In the genomic region with DNA sequence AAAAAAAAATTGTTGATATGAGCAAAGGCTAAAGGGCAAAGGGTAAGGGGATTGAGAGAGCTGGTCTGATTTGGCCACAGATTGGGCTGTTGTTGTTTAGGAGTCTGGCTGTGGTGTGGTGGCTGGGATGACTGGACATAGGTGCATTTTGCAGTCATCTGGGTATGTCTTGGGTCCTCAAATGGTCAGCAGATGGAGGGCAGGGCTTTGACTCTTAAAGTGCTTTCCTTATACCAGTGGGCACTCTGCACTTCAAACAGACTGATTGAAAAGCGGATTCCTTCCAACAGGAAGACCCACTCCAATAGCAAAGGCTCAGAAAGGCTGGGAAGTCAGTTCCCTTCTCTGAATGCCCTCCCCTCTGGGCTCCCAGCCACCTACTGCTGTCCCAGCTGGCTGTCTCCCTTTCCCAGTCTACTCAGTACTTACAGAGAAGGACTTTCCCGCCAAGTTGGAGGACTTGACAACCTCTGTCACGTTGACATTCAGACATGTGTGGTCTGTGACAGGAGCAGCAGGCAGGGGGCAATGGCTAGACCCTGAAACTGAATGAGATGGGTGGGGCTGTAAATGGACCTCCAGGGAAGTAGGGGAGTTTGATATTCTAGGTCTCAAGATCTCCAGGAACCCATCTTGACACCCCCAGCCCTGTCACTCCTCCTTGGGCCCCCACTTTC, we compare ENCODE assay signal across 24 cellular contexts. TPM values are rescaled to one million over a fixed set of nuclear protein-coding genes. Genes with fewer than 3 reads are reported as not detected.
"Had no signal": no experiment of that assay in that cellular context is flagged by ENCODE, and none has a peak within 500 bp of the region (broad histone marks: within the 10 kb centered on the region; RNA-seq: fewer than 3 reads in every experiment).

No MANE protein-coding gene starts in this region.

- H3K36me3 ChIP-seq: cardiac muscle cell had no signal

- H3K27ac Mint-ChIP-seq: activated naive CD8-positive, alpha-beta T cell treated with anti-CD3 and anti-CD28 coated beads for 36 hours; activated T-helper 17 cell treated with anti-CD3 and anti-CD28 coated beads, Interleukin-2, amount 50 U/mL, for 72 hours; dendritic cell treated with granulocyte-macrophage colony-stimulating factor and Interleukin-4, amounts not matched to agents 40 ng/mL and 50 ng/mL, for 4 days; effector memory CD8-positive, alpha-beta T cell had no signal

- DNase-seq: activated CD4-positive, alpha-beta T cell treated with anti-CD3 and anti-CD28 coated beads, Interleukin-2, amount 50 U/mL, for 4 hours; activated naive CD4-positive, alpha-beta T cell; activated naive CD8-positive, alpha-beta T cell treated with anti-CD3 and anti-CD28 coated beads for 36 hours; activated T-cell treated with anti-CD3 and anti-CD28 coated beads, Interleukin-2, amount 50 U/mL, for 1 hour; amniotic stem cell; effector memory CD8-positive, alpha-beta T cell; kidney glomerular epithelial cell; left ventricle myocardium superior; psoas muscle; right cardiac atrium; small intestine; stimulated activated CD4-positive, alpha-beta T cell treated with anti-CD3 and anti-CD28 coated beads, Interleukin-15, amount 100 ng/mL, for 24 hours; stimulated activated CD4-positive, alpha-beta T cell treated with anti-CD3 and anti-CD28 coated beads, Interleukin-2, amount 100 ng/mL, for 48 hours; stimulated activated naive CD8-positive, alpha-beta T cell treated with anti-CD3 and anti-CD28 coated beads, Interleukin-15, amount 100 ng/mL, for 72 hours; trophoblast cell had no signal

- ATAC-seq: activated T-helper 17 cell treated with anti-CD3 and anti-CD28 coated beads, Interleukin-2, amount 50 U/mL, for 72 hours; effector memory CD8-positive, alpha-beta T cell; left ventricle myocardium superior; psoas muscle; right cardiac atrium; stimulated activated naive CD8-positive, alpha-beta T cell treated with anti-CD3 and anti-CD28 coated beads, Interleukin-15, amount 100 ng/mL, for 72 hours had no signal

- H3K9me3 ChIP-seq: psoas muscle had no signal

- H3K9me3 Mint-ChIP-seq: activated naive CD8-positive, alpha-beta T cell treated with anti-CD3 and anti-CD28 coated beads for 36 hours; activated T-helper 17 cell treated with anti-CD3 and anti-CD28 coated beads, Interleukin-2, amount 50 U/mL, for 72 hours; effector memory CD8-positive, alpha-beta T cell had no signal

- H3K4me1 Mint-ChIP-seq: activated naive CD8-positive, alpha-beta T cell treated with anti-CD3 and anti-CD28 coated beads for 36 hours; activated T-helper 17 cell treated with anti-CD3 and anti-CD28 coated beads, Interleukin-2, amount 50 U/mL, for 72 hours had no signal

- H3K4me1 ChIP-seq: psoas muscle had no signal

- H3K27ac ChIP-seq: cardiac muscle cell, epithelial cell of prostate, psoas muscle had no signal

- H3K36me3 Mint-ChIP-seq: activated naive CD8-positive, alpha-beta T cell treated with anti-CD3 and anti-CD28 coated beads for 36 hours had no signal

- H3K4me3 ChIP-seq: cardiac muscle cell, psoas muscle had no signal

- H3K4me3 Mint-ChIP-seq: activated naive CD8-positive, alpha-beta T cell treated with anti-CD3 and anti-CD28 coated beads for 36 hours; activated T-helper 17 cell treated with anti-CD3 and anti-CD28 coated beads, Interleukin-2, amount 50 U/mL, for 72 hours; dendritic cell treated with granulocyte-macrophage colony-stimulating factor and Interleukin-4, amounts not matched to agents 40 ng/mL and 50 ng/mL, for 4 days; effector memory CD8-positive, alpha-beta T cell; stimulated activated naive CD8-positive, alpha-beta T cell treated with anti-CD3 and anti-CD28 coated beads, Interleukin-15, amount 100 ng/mL, for 72 hours had no signal

- FAIRE-seq: frontal cortex, small intestine had no signal

RNA-seq across cellular contexts. Expression of a gene that starts 19.6 kb away (rescaled TPM):
- total RNA-seq: activated naive CD8-positive, alpha-beta T cell treated with anti-CD3 and anti-CD28 coated beads for 36 hours; cardiac muscle cell; chondrocyte; fibroblast of lung; frontal cortex; left ventricle myocardium superior; psoas muscle; right cardiac atrium; temporal lobe had no signal
- polyA plus RNA-seq: cardiac muscle cell, fibroblast of lung, neural cell, psoas muscle had no signal

RNA-seq across cellular contexts. Expression of a gene that starts 48.7 kb away (rescaled TPM):
- total RNA-seq: cardiac muscle cell, chondrocyte, fibroblast of lung had no signal
- polyA plus RNA-seq: neural cell had no signal
